Comparison of ENCODE assay signal across 1 cellular context in genomic region chr4:127965062-127965802, GRCh38.
TF ChIP-seq lines count a peak whose summit lies in the region.

ABHD18 (plus strand) TSS chr4:127965406; CDS start chr4:127982956, 17,550 bp downstream.
MFSD8 (minus strand) TSS chr4:127965173; CDS start chr4:127965133, 40 bp downstream.

TF ChIP-seq in HepG2, 621 proteins besides CTCF, POLR2A, EP300 and RAD21 (continued from another document and continues in another):
- peak; percentile 6; the same call in 1 of the 2 replicates for TF ChIP-seq ZNF629 (CRISPR knock-in tag; conservative IDR thresholded peaks at IDR 0.05)
- peak; percentile 88 for TF ChIP-seq ZNF784 (CRISPR knock-in tag; IDR thresholded peaks at IDR 0.05; ENCODE audit: borderline replicate concordance)
- TF ChIP-seq REPIN1 (CRISPR knock-in tag; IDR thresholded peaks at IDR 0.05; ENCODE audit: borderline replicate concordance, low read depth), result peak; percentile 40; the same call in 1 of the 2 replicates
- no peak for TF ChIP-seq ZNF543 (CRISPR knock-in tag; IDR thresholded peaks at IDR 0.05)
- no peak for TF ChIP-seq FOXA1 (IDR thresholded peaks at IDR 0.05)
- peak; percentile 11; the same call in 1 of the 2 replicates for TF ChIP-seq FOXA1 (CRISPR knock-in tag; IDR thresholded peaks at IDR 0.05)
- TF ChIP-seq ZNF563 (CRISPR knock-in tag; IDR thresholded peaks at IDR 0.05), result peak; percentile 75
- peak; percentile 95 for TF ChIP-seq GMEB1 (CRISPR knock-in tag; IDR thresholded peaks at IDR 0.05; ENCODE audit: borderline replicate concordance)
- 0 out of 2 replicates have a peak, but pooled peaks have one; percentile 44 for TF ChIP-seq BORCS8-MEF2B (CRISPR knock-in tag; IDR thresholded peaks at IDR 0.05)
- peak; percentile 48; the same call in 1 of the 2 replicates for TF ChIP-seq THAP7 (CRISPR knock-in tag; IDR thresholded peaks at IDR 0.05)
- peak; percentile 71 for TF ChIP-seq ZFY (CRISPR knock-in tag; IDR thresholded peaks at IDR 0.05)
- peak; percentile 22; the same call in 1 of the 2 replicates for TF ChIP-seq ZNF33B (CRISPR knock-in tag; IDR thresholded peaks at IDR 0.05)
- peak; percentile 95 for TF ChIP-seq CHCHD3 (CRISPR knock-in tag; IDR thresholded peaks at IDR 0.05)
- peak; percentile 78 for TF ChIP-seq DMAP1 (CRISPR knock-in tag; IDR thresholded peaks at IDR 0.05)
- TF ChIP-seq SATB2 (CRISPR knock-in tag; IDR thresholded peaks at IDR 0.05), result peak; percentile 29; the same call in 1 of the 2 replicates
- TF ChIP-seq ATF1 (CRISPR knock-in tag; IDR thresholded peaks at IDR 0.05), result no peak
- peak; percentile 61; the same call in 1 of the 2 replicates for TF ChIP-seq ZNF605 (CRISPR knock-in tag; IDR thresholded peaks at IDR 0.05)
- no peak for TF ChIP-seq ZNF17 (CRISPR knock-in tag; IDR thresholded peaks at IDR 0.05)
- no peak for TF ChIP-seq POLR2AphosphoS2 (IDR thresholded peaks at IDR 0.05; ENCODE audit: low read depth, low read length)
- TF ChIP-seq LRRFIP1 (CRISPR knock-in tag; conservative IDR thresholded peaks at IDR 0.05), result no peak
- TF ChIP-seq SOX13 (IDR thresholded peaks at IDR 0.05), result no peak
- TF ChIP-seq SOX13 (CRISPR knock-in tag; conservative IDR thresholded peaks at IDR 0.05 in 1 of 2, IDR thresholded peaks at IDR 0.05 in 1 of 2), result peak in 1 of 2 experiments; percentile 43; a peak in 1 of 4 replicates
- no peak for TF ChIP-seq PLSCR1 (CRISPR knock-in tag; IDR thresholded peaks at IDR 0.05; ENCODE audit: borderline replicate concordance)
- peak; percentile 39; the same call in 1 of the 2 replicates for TF ChIP-seq ARNTL (CRISPR knock-in tag; IDR thresholded peaks at IDR 0.05)
- TF ChIP-seq ELF3 (CRISPR knock-in tag; IDR thresholded peaks at IDR 0.05), result peak; percentile 77
- TF ChIP-seq PAXIP1 (CRISPR knock-in tag; conservative IDR thresholded peaks at IDR 0.05), result peak; percentile 56; the same call in 1 of the 2 replicates
- peak; percentile 67 for TF ChIP-seq SP5 (CRISPR knock-in tag; IDR thresholded peaks at IDR 0.05; ENCODE audit: borderline replicate concordance, low read depth)
- peak; percentile 97 for TF ChIP-seq POGK (CRISPR knock-in tag; conservative IDR thresholded peaks at IDR 0.05)
- TF ChIP-seq ZNF749 (CRISPR knock-in tag; IDR thresholded peaks at IDR 0.05; ENCODE audit: borderline replicate concordance), result peak; percentile 68; the same call in 1 of the 2 replicates
- TF ChIP-seq ARNT2 (CRISPR knock-in tag; IDR thresholded peaks at IDR 0.05; ENCODE audit: low read depth), result peak; percentile 96
- 0 out of 2 replicates have a peak, but pooled peaks have one; percentile 64 for TF ChIP-seq ZNF329 (CRISPR knock-in tag; IDR thresholded peaks at IDR 0.05; ENCODE audit: low read depth)
- TF ChIP-seq KIAA2018 (CRISPR knock-in tag; IDR thresholded peaks at IDR 0.05; ENCODE audit: borderline replicate concordance), result no peak
- peak; percentile 33; the same call in 1 of the 2 replicates for TF ChIP-seq CREBL2 (CRISPR knock-in tag; IDR thresholded peaks at IDR 0.05; ENCODE audit: borderline replicate concordance)
- TF ChIP-seq ZNF441 (CRISPR knock-in tag; IDR thresholded peaks at IDR 0.05; ENCODE audit: borderline replicate concordance), result peak; percentile 39; the same call in 1 of the 2 replicates
- TF ChIP-seq RXRB (CRISPR knock-in tag; IDR thresholded peaks at IDR 0.05; ENCODE audit: borderline replicate concordance), result peak; percentile 85
- TF ChIP-seq ESRRA (CRISPR knock-in tag; IDR thresholded peaks at IDR 0.05; ENCODE audit: low read depth), result peak; percentile 82
- TF ChIP-seq HOXA3 (CRISPR knock-in tag; IDR thresholded peaks at IDR 0.05), result peak; percentile 86
- TF ChIP-seq U2AF1 (optimal IDR thresholded peaks at IDR 0.05; ENCODE audit: low read depth, low read length), result no peak
- TF ChIP-seq TOPORS (CRISPR knock-in tag; IDR thresholded peaks at IDR 0.05), result peak; percentile 6; the same call in 1 of the 2 replicates
- TF ChIP-seq TBX2 (CRISPR knock-in tag; IDR thresholded peaks at IDR 0.05; ENCODE audit: borderline replicate concordance), result peak; percentile 86
